ENCODE assay signal across 14 cellular contexts in genomic region chr3:150357140-150357539, GRCh38. TPM values are rescaled to one million over a fixed set of nuclear protein-coding genes. Genes with fewer than 3 reads are reported as not detected.
DNase-seq lines count a peak whose midpoint lies in the region; ATAC-seq and TF ChIP-seq lines count a peak whose summit lies in the region.
"Had no signal": no experiment of that assay in that cellular context is flagged by ENCODE, and none has a peak within 500 bp of the region (broad histone marks: within the 10 kb centered on the region; RNA-seq: fewer than 3 reads in every experiment).

No MANE protein-coding gene starts in this region.

- H3K36me3 ChIP-seq in left ventricle myocardium inferior: no peaks in the 10 kb centered on the region
- H3K36me3 ChIP-seq in PC-3 (ENCODE audit: low read depth, low read length): no peaks in the 10 kb centered on the region
- H3K36me3 ChIP-seq: BLaER1 treated with 17β-estradiol and CSF1 and Interleukin-3, amounts not matched to agents 10 nM and 100 nM had no signal

- TF ChIP-seq CTCF in left ventricle myocardium inferior (IDR thresholded peaks at IDR 0.05; ENCODE audit: borderline replicate concordance): no peak
- no peak for TF ChIP-seq CTCF in PC-3 (conservative IDR thresholded peaks at IDR 0.05; ENCODE audit: low read depth, low read length)

- peaks cover 7% of the 10 kb centered on the region for H3K4me1 ChIP-seq in left ventricle myocardium inferior
- peaks cover 12% of the 10 kb centered on the region for H3K4me1 ChIP-seq in PC-3 (ENCODE audit: insufficient read depth, low read length)
- no peaks in the 10 kb centered on the region for H3K4me1 ChIP-seq in right cardiac atrium (ENCODE audit: control insufficient read depth, insufficient read depth, low read length)
- H3K4me1 ChIP-seq: BLaER1 treated with 17β-estradiol and CSF1 and Interleukin-3, amounts not matched to agents 10 nM and 100 nM had no signal

- no peak overlapping the region for H2AFZ ChIP-seq in PC-3 (ENCODE audit: low read length)

- no TSS peak for BruUV-seq in PC-3 (replicated peaks; lab: Mats Ljungman, UMichigan)

- no peak overlapping the region for H3K9ac ChIP-seq in PC-3 (ENCODE audit: low read length)
- H3K9ac ChIP-seq: BLaER1 treated with 17β-estradiol and CSF1 and Interleukin-3, amounts not matched to agents 10 nM and 100 nM had no signal

- H3K9me2 ChIP-seq in PC-3 (replicated peaks; ENCODE audit: low read length): no peaks in the 10 kb centered on the region

- H3K27me3 ChIP-seq in left ventricle myocardium inferior (ENCODE audit: low read depth) (no peaks in the 10 kb centered on the region), PC-3 (ENCODE audit: low read length) (no peaks in the 10 kb centered on the region), right cardiac atrium (ENCODE audit: control insufficient read depth, insufficient read depth) (no peaks in the 10 kb centered on the region)
- H3K27me3 ChIP-seq: BLaER1 treated with 17β-estradiol and CSF1 and Interleukin-3, amounts not matched to agents 10 nM and 100 nM had no signal

- POLR2A ChIA-PET in PC-3 (lab: Charles Lee; ENCODE audit: unreplicated experiment): no interaction called here
- POLR2A ChIA-PET in HEK293T (lab: Yijun Ruan, JAX): no interaction called here

- CTCF ChIA-PET in PC-3 (lab: Charles Lee) (no interaction called here), HEK293T (lab: Yijun Ruan, JAX) (no interaction called here)

- no peak overlapping the region for H3K4me2 ChIP-seq in PC-3 (ENCODE audit: low read length)
- H3K4me2 ChIP-seq: BLaER1 treated with 17β-estradiol and CSF1 and Interleukin-3, amounts not matched to agents 10 nM and 100 nM had no signal

- intact Hi-C loops in left cardiac atrium (cut with DNase I) (no loop called here), left ventricle myocardium inferior (cut with micrococcal nuclease) (no loop called here), PC-3 (cut with micrococcal nuclease) (no loop called here), right cardiac atrium (cut with DNase I) (no loop called here)

- no peaks in the 10 kb centered on the region for H3K79me2 ChIP-seq in PC-3 (ENCODE audit: low read length)

- H3K27ac ChIP-seq in left ventricle myocardium inferior (replicated peaks) (no peak overlapping the region), PC-3 (ENCODE audit: low read length) (no peak overlapping the region), right cardiac atrium (ENCODE audit: low read length) (peak overlapping the region; percentile 12)
- H3K27ac ChIP-seq: BLaER1 treated with 17β-estradiol and CSF1 and Interleukin-3, amounts not matched to agents 10 nM and 100 nM had no signal

- ATAC-seq in left cardiac atrium (peak; percentile 58 to 79), PC-3 (no peak), right cardiac atrium (peak; percentile 72 to 92), HG03135 (IDR thresholded peaks at IDR 0.05; ENCODE audit: unreplicated experiment) (no peak)
- ATAC-seq: HepG2 had no signal

- WGBS in right cardiac atrium: 68% methylated on average over 1 of the region's 1 CpG

- no peak for DNase-seq in left cardiac atrium
- DNase-seq in left ventricle myocardium inferior: no peak
- DNase-seq in PC-3: peak; percentile 0
- no peak for DNase-seq in right cardiac atrium
- no peak for DNase-seq in foreskin melanocyte
- DNase-seq in HEK293T (ENCODE audit: extremely low spot score): no peak
- DNase-seq: ACHN; CD4-positive, CD25-positive, alpha-beta regulatory T cell; DMS53; H7; HFFc6 had no signal

- H3K4me3 ChIP-seq in left ventricle myocardium inferior: no peak overlapping the region
- H3K4me3 ChIP-seq in PC-3 (ENCODE audit: low read length): no peak overlapping the region
- no peak overlapping the region for H3K4me3 ChIP-seq in right cardiac atrium (ENCODE audit: low read length)
- H3K4me3 ChIP-seq: BLaER1 treated with 17β-estradiol and CSF1 and Interleukin-3, amounts not matched to agents 10 nM and 100 nM had no signal

- no peaks in the 10 kb centered on the region for H3F3A ChIP-seq in PC-3 (ENCODE audit: low read length, unreplicated experiment)

- no peaks in the 10 kb centered on the region for H3K9me3 ChIP-seq in left ventricle myocardium inferior (replicated peaks)
- H3K9me3 ChIP-seq in PC-3 (ENCODE audit: low read length): no peaks in the 10 kb centered on the region
- no peaks in the 10 kb centered on the region for H3K9me3 ChIP-seq in right cardiac atrium (ENCODE audit: control insufficient read depth, low read length)
- H3K9me3 ChIP-seq: BLaER1 treated with 17β-estradiol and CSF1 and Interleukin-3, amounts not matched to agents 10 nM and 100 nM had no signal

- H4K20me1 ChIP-seq in PC-3 (ENCODE audit: low read length): no peaks in the 10 kb centered on the region
- H4K20me1 ChIP-seq: BLaER1 treated with 17β-estradiol and CSF1 and Interleukin-3, amounts not matched to agents 10 nM and 100 nM had no signal

TF ChIP-seq in HEK293T, 16 proteins besides CTCF, POLR2A, EP300 and RAD21:
- no peak for TF ChIP-seq FOXA1 (IDR thresholded peaks at IDR 0.05)
- no peak for TF ChIP-seq CTBP1 (IDR thresholded peaks at IDR 0.05; ENCODE audit: borderline replicate concordance)
- TF ChIP-seq ARNT (IDR thresholded peaks at IDR 0.05): no peak
- TF ChIP-seq SP1 (IDR thresholded peaks at IDR 0.05): no peak
- no peak for TF ChIP-seq L3MBTL2 (conservative IDR thresholded peaks at IDR 0.05)
- TF ChIP-seq FOXM1 (IDR thresholded peaks at IDR 0.05; ENCODE audit: borderline replicate concordance): no peak
- TF ChIP-seq, protein P1, sequence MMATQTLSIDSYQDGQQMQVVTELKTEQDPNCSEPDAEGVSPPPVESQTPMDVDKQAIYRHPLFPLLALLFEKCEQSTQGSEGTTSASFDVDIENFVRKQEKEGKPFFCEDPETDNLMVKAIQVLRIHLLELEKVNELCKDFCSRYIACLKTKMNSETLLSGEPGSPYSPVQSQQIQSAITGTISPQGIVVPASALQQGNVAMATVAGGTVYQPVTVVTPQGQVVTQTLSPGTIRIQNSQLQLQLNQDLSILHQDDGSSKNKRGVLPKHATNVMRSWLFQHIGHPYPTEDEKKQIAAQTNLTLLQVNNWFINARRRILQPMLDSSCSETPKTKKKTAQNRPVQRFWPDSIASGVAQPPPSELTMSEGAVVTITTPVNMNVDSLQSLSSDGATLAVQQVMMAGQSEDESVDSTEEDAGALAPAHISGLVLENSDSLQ (IDR thresholded peaks at IDR 0.05): no peak
- no peak for TF ChIP-seq NFRKB (IDR thresholded peaks at IDR 0.05)
- no peak for TF ChIP-seq BHLHE40 (IDR thresholded peaks at IDR 0.05; ENCODE audit: borderline replicate concordance)
- no peak for TF ChIP-seq FOXK2 (IDR thresholded peaks at IDR 0.05)
- no peak for TF ChIP-seq ZNF384 (IDR thresholded peaks at IDR 0.05)
- TF ChIP-seq SUZ12 (IDR thresholded peaks at IDR 0.05): no peak

RNA-seq across cellular contexts. Expression of gene TSC22D2, which starts 51.0 kb away (rescaled TPM):
- total RNA-seq in left cardiac atrium: 10 to 100 TPM; 24.0 to 34.9 TPM
- total RNA-seq in left ventricle myocardium inferior: 21.9 TPM
- total RNA-seq in PC-3 (2014; rRNA removed): 9.6 and 15.7 TPM in 2 replicates
- total RNA-seq in right cardiac atrium: 10 to 100 TPM; 36.5 to 43.6 (median 38.1) TPM
- 22.6 TPM for polyA plus RNA-seq in right cardiac atrium

Comparison
In these comparisons a context has a peak if more than half of its experiments do, and no peak if none do; other contexts are left out.
1. ATAC-seq: peak in left cardiac atrium (2 of 2) and right cardiac atrium (2 of 2); none in PC-3 (single experiment) and HG03135 (single experiment).